24 cellular contexts compared by ENCODE assay signal in the genomic region with DNA sequence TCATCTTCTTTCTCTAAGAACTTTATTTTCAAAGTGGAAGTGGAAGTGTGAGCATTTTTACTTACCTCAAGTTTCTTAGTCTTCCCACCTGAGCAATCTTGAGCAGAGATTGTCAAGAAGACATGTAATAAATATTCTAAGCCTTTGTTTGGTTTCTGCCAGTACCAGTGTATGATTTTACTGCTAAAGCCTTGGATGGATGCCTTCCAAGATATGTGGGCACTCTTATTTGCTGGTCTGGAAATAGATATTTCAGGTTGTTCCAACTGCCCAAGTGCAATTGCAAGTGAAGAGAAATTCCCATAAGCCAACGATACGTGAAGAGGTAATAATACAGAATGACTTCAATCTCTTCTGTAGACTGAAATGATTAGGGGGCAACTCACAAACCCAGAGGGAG.
"Had no signal": no experiment of that assay in that cellular context is flagged by ENCODE, and none has a peak within 500 bp of the region (broad histone marks: within the 10 kb centered on the region; RNA-seq: fewer than 3 reads in every experiment).

No MANE protein-coding gene starts in this region.

- H3K36me3 ChIP-seq: left ventricle myocardium inferior, ovary, stomach, thyroid gland, transverse colon, upper lobe of left lung, vagina had no signal

- H3K27me3 ChIP-seq: ovary, stomach, testis, thyroid gland, transverse colon, upper lobe of left lung, vagina had no signal

- DNase-seq: hypothalamus; islet precursor cell; left ventricle myocardium inferior; mammary epithelial cell; mesenchymal stem cell; naive thymus-derived CD8-positive, alpha-beta T cell; ovary; retina; right cardiac atrium; stimulated activated CD4-positive, alpha-beta T cell treated with anti-CD3 and anti-CD28 coated beads, Interleukin-12 subunit alpha, Interleukin-12 subunit beta, amount 100 ng/mL, for 4 hours; stimulated activated CD4-positive, alpha-beta T cell treated with anti-CD3 and anti-CD28 coated beads, Interleukin-15, amount 100 ng/mL, for 24 hours; stimulated activated CD4-positive, alpha-beta T cell treated with anti-CD3 and anti-CD28 coated beads, Interleukin-2, amount 100 ng/mL, for 24 hours; stimulated activated CD4-positive, alpha-beta T cell treated with anti-CD3 and anti-CD28 coated beads, Interleukin-4, amount 100 ng/mL, for 1 hour; stimulated activated naive B cell treated with anti-CD40 and anti-IgM and Interleukin-4, amounts not matched to agents 10 μg/mL and 1 μg/mL and 100 μg/mL, for 72 hours; stimulated activated naive CD8-positive, alpha-beta T cell treated with anti-CD3 and anti-CD28 coated beads, Interleukin-15, Interleukin-2, amounts not matched to agents 100 U/mL and 50 U/mL, for 24 hours; stomach; testis; thyroid gland; transverse colon; upper lobe of left lung had no signal

- H3K4me3 ChIP-seq: left ventricle myocardium inferior, ovary, skin epidermis, stomach, thyroid gland, transverse colon, upper lobe of left lung, vagina had no signal

- H3K4me3 Mint-ChIP-seq: naive thymus-derived CD8-positive, alpha-beta T cell; stimulated activated naive B cell treated with anti-CD40 and anti-IgM and Interleukin-4, amounts not matched to agents 10 μg/mL and 1 μg/mL and 100 μg/mL, for 72 hours had no signal

- H3K27me3 Mint-ChIP-seq: naive thymus-derived CD8-positive, alpha-beta T cell; progenitor cell of endocrine pancreas; stimulated activated naive B cell treated with anti-CD40 and anti-IgM and Interleukin-4, amounts not matched to agents 10 μg/mL and 1 μg/mL and 100 μg/mL, for 72 hours had no signal

- H3K27ac ChIP-seq: left ventricle myocardium inferior, ovary, skin epidermis, stomach, testis, thyroid gland, transverse colon, upper lobe of left lung, vagina had no signal

- H3K27ac Mint-ChIP-seq: naive thymus-derived CD8-positive, alpha-beta T cell; progenitor cell of endocrine pancreas; stimulated activated naive B cell treated with anti-CD40 and anti-IgM and Interleukin-4, amounts not matched to agents 10 μg/mL and 1 μg/mL and 100 μg/mL, for 72 hours had no signal

- H3K36me3 Mint-ChIP-seq: naive thymus-derived CD8-positive, alpha-beta T cell; stimulated activated naive B cell treated with anti-CD40 and anti-IgM and Interleukin-4, amounts not matched to agents 10 μg/mL and 1 μg/mL and 100 μg/mL, for 72 hours had no signal

- H3K4me1 ChIP-seq: left ventricle myocardium inferior, stomach, testis, transverse colon, upper lobe of left lung, vagina had no signal

- H3K9me3 ChIP-seq: left ventricle myocardium inferior, ovary, stomach, testis, thyroid gland, transverse colon, upper lobe of left lung, vagina had no signal

- H3K9me3 Mint-ChIP-seq: naive thymus-derived CD8-positive, alpha-beta T cell; stimulated activated naive B cell treated with anti-CD40 and anti-IgM and Interleukin-4, amounts not matched to agents 10 μg/mL and 1 μg/mL and 100 μg/mL, for 72 hours had no signal

- ATAC-seq: naive thymus-derived CD8-positive, alpha-beta T cell; right cardiac atrium; sciatic nerve; stimulated activated naive B cell treated with anti-CD40 and anti-IgM and Interleukin-4, amounts not matched to agents 10 μg/mL and 1 μg/mL and 100 μg/mL, for 72 hours; stimulated activated naive CD8-positive, alpha-beta T cell treated with anti-CD3 and anti-CD28 coated beads, Interleukin-15, Interleukin-2, amounts not matched to agents 100 U/mL and 50 U/mL, for 24 hours had no signal
